27 cellular contexts compared by ENCODE assay signal in the genomic region with DNA sequence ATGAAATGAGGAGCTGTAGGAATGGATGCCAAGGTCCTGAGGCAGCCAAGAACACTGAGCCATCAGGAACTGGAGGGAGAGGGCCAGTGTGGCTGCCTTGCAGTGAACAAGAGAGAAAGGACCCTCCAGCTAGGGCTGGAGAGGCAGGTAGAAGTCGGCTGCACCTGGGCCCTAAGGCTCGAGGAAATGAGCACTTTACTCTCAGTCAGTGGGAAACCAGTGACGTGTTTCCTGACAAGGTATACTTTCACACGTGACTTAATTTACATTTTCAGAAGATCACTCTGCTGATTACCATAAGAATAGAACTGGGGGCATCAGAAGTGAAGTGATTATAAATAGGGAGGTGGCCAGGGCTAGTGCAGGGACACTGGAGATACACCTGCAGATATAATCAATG.
"Had no signal": no experiment of that assay in that cellular context is flagged by ENCODE, and none has a peak within 500 bp of the region (broad histone marks: within the 10 kb centered on the region; RNA-seq: fewer than 3 reads in every experiment).

No MANE protein-coding gene starts in this region.

- H3K27me3 Mint-ChIP-seq: memory B cell; stimulated activated naive CD8-positive, alpha-beta T cell treated with anti-CD3 and anti-CD28 coated beads, Interleukin-15, amount 100 ng/mL, for 72 hours had no signal

- H3K36me3 ChIP-seq: gastroesophageal sphincter, pancreas, prostate gland, sigmoid colon, uterus had no signal

- H3K36me3 Mint-ChIP-seq: activated naive CD4-positive, alpha-beta T cell treated with anti-CD3 and anti-CD28 coated beads, Interleukin-2, amount 10 ng/mL, durations not matched to agents 7 days and 5 days; memory B cell; naive thymus-derived CD4-positive, alpha-beta T cell; stimulated activated effector memory CD8-positive, alpha-beta T cell treated with anti-CD3 and anti-CD28 coated beads, Interleukin-12 subunit alpha, Interleukin-12 subunit beta, amount 100 ng/mL, for 72 hours; type B pancreatic cell had no signal

- H3K4me3 ChIP-seq: gastroesophageal sphincter, pancreas, prostate gland, sigmoid colon, uterus had no signal

- H3K27ac Mint-ChIP-seq: activated naive CD4-positive, alpha-beta T cell treated with anti-CD3 and anti-CD28 coated beads, Interleukin-2, amount 10 ng/mL, durations not matched to agents 7 days and 5 days; effector memory CD8-positive, alpha-beta T cell; memory B cell; stimulated activated naive CD8-positive, alpha-beta T cell treated with anti-CD3 and anti-CD28 coated beads, Interleukin-15, amount 100 ng/mL, for 72 hours; type B pancreatic cell had no signal

- H3K9me3 ChIP-seq: gastroesophageal sphincter, pancreas, prostate gland, sigmoid colon, uterus had no signal

- H3K4me1 ChIP-seq: gastroesophageal sphincter, pancreas, prostate gland, sigmoid colon, uterus had no signal

- H3K9me3 Mint-ChIP-seq: activated naive CD4-positive, alpha-beta T cell treated with anti-CD3 and anti-CD28 coated beads, Interleukin-2, amount 10 ng/mL, durations not matched to agents 7 days and 5 days; effector memory CD8-positive, alpha-beta T cell; memory B cell; naive thymus-derived CD4-positive, alpha-beta T cell; stimulated activated effector memory CD8-positive, alpha-beta T cell treated with anti-CD3 and anti-CD28 coated beads, Interleukin-12 subunit alpha, Interleukin-12 subunit beta, amount 100 ng/mL, for 72 hours; stimulated activated naive CD8-positive, alpha-beta T cell treated with anti-CD3 and anti-CD28 coated beads, Interleukin-15, amount 100 ng/mL, for 72 hours; type B pancreatic cell had no signal

- H3K4me3 Mint-ChIP-seq: activated naive CD4-positive, alpha-beta T cell treated with anti-CD3 and anti-CD28 coated beads, Interleukin-2, amount 10 ng/mL, durations not matched to agents 7 days and 5 days; effector memory CD8-positive, alpha-beta T cell; memory B cell; naive thymus-derived CD4-positive, alpha-beta T cell; stimulated activated effector memory CD8-positive, alpha-beta T cell treated with anti-CD3 and anti-CD28 coated beads, Interleukin-12 subunit alpha, Interleukin-12 subunit beta, amount 100 ng/mL, for 72 hours; stimulated activated naive CD8-positive, alpha-beta T cell treated with anti-CD3 and anti-CD28 coated beads, Interleukin-15, amount 100 ng/mL, for 72 hours; type B pancreatic cell had no signal

- DNase-seq: activated CD4-positive, alpha-beta T cell treated with anti-CD3 and anti-CD28 coated beads for 48 hours; activated CD4-positive, alpha-beta T cell treated with anti-CD3 and anti-CD28 coated beads, Interleukin-2, amount 50 U/mL, for 48 hours; activated CD8-positive, alpha-beta memory T cell treated with anti-CD3 and anti-CD28 coated beads for 24 hours; activated effector memory CD4-positive, alpha-beta T cell treated with anti-CD3 and anti-CD28 coated beads, Interleukin-2, amount 50 U/mL, for 16 hours; activated naive CD4-positive, alpha-beta T cell treated with anti-CD3 and anti-CD28 coated beads, Interleukin-2, amount 10 ng/mL, durations not matched to agents 7 days and 5 days; amygdala; caudate nucleus; cortex of kidney; effector memory CD8-positive, alpha-beta T cell; hippocampal formation; midbrain; naive thymus-derived CD4-positive, alpha-beta T cell; nucleus accumbens; pancreas; retina; sigmoid colon; small intestine; stimulated activated CD4-positive, alpha-beta T cell treated with anti-CD3 and anti-CD28 coated beads, Interleukin-4, amount 100 ng/mL, for 24 hours; stimulated activated naive CD8-positive, alpha-beta T cell treated with anti-CD3 and anti-CD28 coated beads, Interleukin-15, amount 100 ng/mL, for 72 hours; substantia nigra; uterus had no signal

- H3K27me3 ChIP-seq: pancreas, sigmoid colon, uterus had no signal

- H3K27ac ChIP-seq: gastroesophageal sphincter, pancreas, prostate gland, sigmoid colon, uterus, VCaP had no signal
